In genomic region chr6:158222066-158222465, GRCh38 we compare ENCODE assay signal across 12 cellular contexts.
"Had no signal": no experiment of that assay in that cellular context is flagged by ENCODE, and none has a peak within 500 bp of the region (broad histone marks: within the 10 kb centered on the region; RNA-seq: fewer than 3 reads in every experiment).

No MANE protein-coding gene starts in this region.

- ATAC-seq: activated T-helper 17 cell treated with anti-CD3 and anti-CD28 coated beads, Interleukin-2, amount 50 U/mL, for 72 hours; esophagus mucosa; mucosa of descending colon; natural killer cell had no signal

- H3K4me3 ChIP-seq: mucosa of descending colon, right atrium auricular region, smooth muscle cell had no signal

- DNase-seq: activated B cell treated with CpG ODN at 0.5 μM for 24 hours; activated CD4-positive, alpha-beta T cell treated with anti-CD3 and anti-CD28 coated beads, Interleukin-2, amount 10 ng/mL, durations not matched to agents 24 days and 14 days; activated CD8-positive, alpha-beta memory T cell treated with anti-CD3 and anti-CD28 coated beads for 24 hours; activated naive CD4-positive, alpha-beta T cell treated with anti-CD3 and anti-CD28 coated beads for 36 hours; activated T-cell treated with anti-CD3 and anti-CD28 coated beads for 4 hours; mammary epithelial cell; mucosa of descending colon; natural killer cell had no signal
